ENCODE assay signal across 8 cellular contexts in genomic region chr7:36389371-36390198, GRCh38. TPM values are rescaled to one million over a fixed set of nuclear protein-coding genes. Genes with fewer than 3 reads are reported as not detected.
DNase-seq lines count a peak whose midpoint lies in the region; TF ChIP-seq lines count a peak whose summit lies in the region.

TSS of gene ANLN (plus strand) at chr7:36389862. CDS start at chr7:36390027, 165 bp downstream.

- H3K27ac Mint-ChIP-seq in HFFc6: peak within 1 kb of the TSS; percentile 87
- peak within 1 kb of the TSS; percentile 46 for H3K27ac Mint-ChIP-seq in activated naive CD8-positive, alpha-beta T cell
- peak within 1 kb of the TSS; percentile 96 for H3K27ac Mint-ChIP-seq in glutamatergic neuron (ENCODE audit: unreplicated experiment)

- H3K27me3 ChIP-seq in osteoblast (ENCODE audit: insufficient read depth, low read length) (no peaks in the 10 kb centered on the region), testis (no peaks in the 10 kb centered on the region)

- H3K27ac ChIP-seq in osteoblast (ENCODE audit: low read depth, low read length) (peak within 1 kb of the TSS; percentile 93), testis (peak within 1 kb of the TSS; percentile 43 to 75)

- H3K4me1 ChIP-seq in osteoblast (ENCODE audit: insufficient read depth, low read length): peaks cover 30% of the 10 kb centered on the region
- H3K4me1 ChIP-seq in testis: peaks cover 7% of the 10 kb centered on the region

- H3K9me3 Mint-ChIP-seq in HFFc6: peaks cover 5% of the 10 kb centered on the region; the same call in 1 of the 2 replicates
- H3K9me3 Mint-ChIP-seq in activated naive CD8-positive, alpha-beta T cell (ENCODE audit: low read depth): no peaks in the 10 kb centered on the region
- H3K9me3 Mint-ChIP-seq in glutamatergic neuron (ENCODE audit: unreplicated experiment): peaks cover 2% of the 10 kb centered on the region

- TF ChIP-seq POLR2A in NB4 (IDR thresholded peaks at IDR 0.05; ENCODE audit: extremely low read depth, insufficient read length) (peak; percentile 92), testis (IDR thresholded peaks at IDR 0.05) (no peak)

- H3K36me3 ChIP-seq in osteoblast (ENCODE audit: insufficient read depth, low read length) (no peaks in the 10 kb centered on the region), testis (ENCODE audit: low read depth, missing control alignments) (no peaks in the 10 kb centered on the region)

- peaks cover 41% of the 10 kb centered on the region for H3K79me2 ChIP-seq in osteoblast (ENCODE audit: insufficient read depth, low read length)

- peaks cover 4% of the 10 kb centered on the region for H3K27me3 Mint-ChIP-seq in HFFc6 (ENCODE audit: insufficient read depth)
- peaks cover 3% of the 10 kb centered on the region for H3K27me3 Mint-ChIP-seq in activated naive CD8-positive, alpha-beta T cell
- peaks cover 3% of the 10 kb centered on the region for H3K27me3 Mint-ChIP-seq in glutamatergic neuron (ENCODE audit: unreplicated experiment)

- H3K4me3 ChIP-seq in NB4 (ENCODE audit: low read depth, low read length): peak within 1 kb of the TSS; percentile 93
- peak within 1 kb of the TSS; percentile 90 for H3K4me3 ChIP-seq in osteoblast (ENCODE audit: insufficient read depth, low read length)
- peak within 1 kb of the TSS; percentile 53 to 67 for H3K4me3 ChIP-seq in testis

- DNase-seq in GM10248 (ENCODE audit: extremely low spot score) (peak; percentile 98), HFFc6 (peak; percentile 82), NB4 (ENCODE audit: low read depth) (peak; percentile 99), SKM-1 treated with dmso at 0.1 percent for 144 hours (lab: John Stamatoyannopoulos, UW; ENCODE audit: unreplicated experiment) (peak; percentile 85), glutamatergic neuron (peak; percentile 94), osteoblast (ENCODE audit: insufficient read length, low spot score, missing footprints) (peak; percentile 95), testis (peak; percentile 93)

- H3K36me3 Mint-ChIP-seq in HFFc6 (ENCODE audit: low read depth) (peaks cover 22% of the 10 kb centered on the region), glutamatergic neuron (ENCODE audit: unreplicated experiment) (no peaks in the 10 kb centered on the region)
- H3K36me3 Mint-ChIP-seq in activated naive CD8-positive, alpha-beta T cell: no peaks in the 10 kb centered on the region

- CTCF ChIA-PET in GM10248 (lab: Yijun Ruan, JAX): interaction anchor here (0.8 to 2.7 kb wide), 3 partner anchors 11 to 792 kb away, joined by 3 to 10 read pairs (median 3); a partner anchor contains a TSS

- H3K4me3 Mint-ChIP-seq in HFFc6 (peak within 1 kb of the TSS; percentile 89), glutamatergic neuron (ENCODE audit: unreplicated experiment) (peak within 1 kb of the TSS; percentile 95)
- H3K4me3 Mint-ChIP-seq in activated naive CD8-positive, alpha-beta T cell: peak within 1 kb of the TSS; percentile 87

- POLR2A ChIA-PET in GM10248 (lab: Yijun Ruan, JAX): no interaction called here

- intact Hi-C loops in testis (cut with DNase I; ENCODE audit: low total_unique reads): no loop called here

- peak within 1 kb of the TSS; percentile 90 for H2AFZ ChIP-seq in osteoblast (ENCODE audit: low read length)

- 3 to 12% methylated on average over 12 to 67 of the region's 68 CpGs for WGBS in testis, 2 donors

- H3K4me1 Mint-ChIP-seq in HFFc6 (ENCODE audit: low read depth) (peaks cover 51% of the 10 kb centered on the region), glutamatergic neuron (ENCODE audit: low read depth, unreplicated experiment) (peaks cover 21% of the 10 kb centered on the region)
- peaks cover 22% of the 10 kb centered on the region for H3K4me1 Mint-ChIP-seq in activated naive CD8-positive, alpha-beta T cell (ENCODE audit: low read depth)

- TF ChIP-seq CTCF in GM10248 (IDR thresholded peaks at IDR 0.05; ENCODE audit: control extremely low read depth, extremely low read depth, low read depth, missing control alignments): no peak
- TF ChIP-seq CTCF in HFFc6 (IDR thresholded peaks at IDR 0.05): no peak
- no peak for TF ChIP-seq CTCF in NB4 (IDR thresholded peaks at IDR 0.05; ENCODE audit: low read depth, low read length)
- no peak for TF ChIP-seq CTCF in glutamatergic neuron (IDR thresholded peaks at IDR 0.05; ENCODE audit: partially characterized antibody, unreplicated experiment)
- TF ChIP-seq CTCF in osteoblast (IDR thresholded peaks at IDR 0.05; ENCODE audit: extremely low read depth, low read depth, low read length): no peak
- TF ChIP-seq CTCF in testis (IDR thresholded peaks at IDR 0.05): no peak

- H3K9me3 ChIP-seq in osteoblast (ENCODE audit: low read depth, low read length) (no peaks in the 10 kb centered on the region), testis (no peaks in the 10 kb centered on the region)

- peak within 1 kb of the TSS; percentile 95 for H3K4me2 ChIP-seq in osteoblast (ENCODE audit: insufficient read depth, low read length)

- no peaks in the 10 kb centered on the region for H4K20me1 ChIP-seq in osteoblast (ENCODE audit: insufficient read depth, low read length)

RNA-seq across cellular contexts. Expression of gene ANLN, which starts in this region (rescaled TPM):
- 100 to 1,000 TPM; 109 to 291 (median 233) TPM for total RNA-seq in HFFc6 (2021; fragmentation: NEBNext Ultra II Directional; extraction: Animal tissue kit (Norgen Biotek cat#: 25700))
- total RNA-seq in glutamatergic neuron (ENCODE audit: unreplicated experiment): 18.4 TPM
- total RNA-seq in osteoblast: 12.7 and 16.8 TPM in 2 replicates
- total RNA-seq in testis: 10 to 100 TPM; 17.3 to 35.5 TPM
- 17.6 TPM for polyA plus RNA-seq in testis (ENCODE audit: insufficient read depth, low read depth, low replicate concordance)

Comparison
In these comparisons a context has a peak if more than half of its experiments do, and no peak if none do; other contexts are left out.
1. Peak in every context shown above with its lines: DNase-seq, H3K4me3 ChIP-seq and H3K27ac ChIP-seq.
2. H3K27ac Mint-ChIP-seq: peak in every context shown above with its lines; median percentile 96 in glutamatergic neuron; 87 in HFFc6; 46 in activated naive CD8-positive, alpha-beta T cell.